9 cellular contexts compared by ENCODE assay signal in genomic region chr7:149620961-149621360, GRCh38.
DNase-seq lines count a peak whose midpoint lies in the region; ATAC-seq and TF ChIP-seq lines count a peak whose summit lies in the region.
"Had no signal": no experiment of that assay in that cellular context is flagged by ENCODE, and none has a peak within 500 bp of the region (broad histone marks: within the 10 kb centered on the region; RNA-seq: fewer than 3 reads in every experiment).

No MANE protein-coding gene starts in this region.

- no peaks in the 10 kb centered on the region for H3K9me2 ChIP-seq in PC-9 (ENCODE audit: insufficient read depth)

- H3K4me1 ChIP-seq in PC-9 (replicated peaks; ENCODE audit: insufficient read depth) (peaks cover 15% of the 10 kb centered on the region), prostate gland (replicated peaks) (peaks cover 8% of the 10 kb centered on the region)

- H3F3A ChIP-seq in PC-9 (ENCODE audit: insufficient read depth, low read depth) = peaks cover 3% of the 10 kb centered on the region; the same call in 1 of the 2 replicates

- H3K4me3 ChIP-seq in PC-9 (no peak overlapping the region), prostate gland (no peak overlapping the region)

- no peaks in the 10 kb centered on the region for H3K27me3 ChIP-seq in PC-9 (ENCODE audit: insufficient read depth, low read depth)
- H3K27me3 ChIP-seq in prostate gland (replicated peaks; ENCODE audit: insufficient read depth) = no peaks in the 10 kb centered on the region

- in situ Hi-C loops in G401 (cut with HindIII; ENCODE audit: low sequenced_read_pairs) = no loop called here

- H3K36me3 ChIP-seq in PC-9 (ENCODE audit: low read depth) (peaks cover 22% of the 10 kb centered on the region), prostate gland (peaks cover 13 to 25% of the 10 kb centered on the region in 2 donors)

- intact Hi-C loops in PC-9 (cut with micrococcal nuclease; ENCODE audit: unreplicated experiment) = loop anchor here (5.0 to 10.0 kb wide), 4 partner anchors 94 to 636 kb away; partner anchors contain the start of genes ATP6V0E2 and ZNF746
- intact Hi-C loops in prostate gland (cut with DNase I) = loop anchor here (10.0 kb wide), 1 partner anchor 356 kb away; the partner anchor contains the start of gene ZNF783

- 90% methylated on average over 12 of the region's 14 CpGs for WGBS in prostate gland

- DNase-seq in activated CD4-positive, CD25-positive, alpha-beta regulatory T cell treated with anti-CD3 and anti-CD28 coated beads, Interleukin-2, amount 50 U/mL, for 72 hours = peak; percentile 75
- peak; percentile 50 for DNase-seq in stimulated activated CD4-positive, alpha-beta T cell treated with anti-CD3 and anti-CD28 coated beads, Interleukin-4, amount 100 ng/mL, for 1 hour
- no peak for DNase-seq in dermis blood vessel endothelial cell
- no peak for DNase-seq in G401 (ENCODE audit: low spot score)
- no peak for DNase-seq in PC-9
- no peak for DNase-seq in prostate gland (ENCODE audit: low spot score)

- POLR2A ChIA-PET in PC-9 (lab: Charles Lee; ENCODE audit: unreplicated experiment) = no interaction called here

- H3K4me2 ChIP-seq in PC-9 = no peak overlapping the region

- H3K27ac ChIP-seq in PC-9 (no peak overlapping the region), prostate gland (no peak overlapping the region)

- H4K20me1 ChIP-seq in PC-9 (ENCODE audit: insufficient read depth) = peaks cover 30% of the 10 kb centered on the region

- ATAC-seq in GM18861 (IDR thresholded peaks at IDR 0.05; ENCODE audit: unreplicated experiment) (peak; percentile 58), GM21825 (IDR thresholded peaks at IDR 0.05; ENCODE audit: unreplicated experiment) (peak; percentile 51)
- ATAC-seq: HepG2 had no signal

- H3K9me3 ChIP-seq in PC-9 (ENCODE audit: insufficient read depth, low read depth) = no peaks in the 10 kb centered on the region
- no peaks in the 10 kb centered on the region for H3K9me3 ChIP-seq in prostate gland

- CTCF ChIA-PET in PC-9 (lab: Charles Lee) = interaction anchor here (0.6 kb wide), 1 partner anchor 156 kb away, joined by 3 read pairs; no protein-coding TSS in a partner anchor

- BruUV-seq in PC-9 (replicated peaks; lab: Mats Ljungman, UMichigan) = no TSS peak

- no peak for TF ChIP-seq CTCF in PC-9 (conservative IDR thresholded peaks at IDR 0.05)
- no peak for TF ChIP-seq CTCF in prostate gland (IDR thresholded peaks at IDR 0.05)

- TF ChIP-seq POLR2A in prostate gland (IDR thresholded peaks at IDR 0.05) = no peak

- no peak overlapping the region for H2AFZ ChIP-seq in PC-9

- peaks cover 28% of the 10 kb centered on the region for H3K79me2 ChIP-seq in PC-9 (ENCODE audit: low read depth)

Comparison
In these comparisons a context has a peak if more than half of its experiments do, and no peak if none do; other contexts are left out.
1. DNase-seq: peak in activated CD4-positive, CD25-positive, alpha-beta regulatory T cell treated with anti-CD3 and anti-CD28 coated beads, Interleukin-2, amount 50 U/mL, for 72 hours (single experiment) and stimulated activated CD4-positive, alpha-beta T cell treated with anti-CD3 and anti-CD28 coated beads, Interleukin-4, amount 100 ng/mL, for 1 hour (single experiment); none in dermis blood vessel endothelial cell (single experiment), G401 (single experiment), PC-9 (0 of 2) and prostate gland (single experiment).